In the genomic region with DNA sequence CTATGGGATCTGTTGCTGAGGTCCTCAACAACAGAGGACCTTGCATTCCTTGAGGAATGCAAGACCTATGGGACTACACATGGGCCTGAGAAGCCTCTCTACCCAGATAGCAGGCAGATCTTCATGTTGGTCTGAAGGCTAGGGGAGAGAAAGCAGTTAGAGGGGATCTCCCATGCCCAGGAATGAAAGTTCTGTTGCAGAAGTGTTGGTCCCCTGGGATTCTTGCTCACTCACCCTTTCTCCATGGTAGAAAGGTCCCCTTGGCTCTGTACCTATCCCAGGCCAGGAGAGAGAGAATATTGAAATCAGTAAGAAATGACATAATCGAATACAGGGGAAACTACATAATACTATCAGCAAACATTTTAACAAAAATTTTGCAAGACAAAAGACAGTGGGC, we compare ENCODE assay signal across 29 cellular contexts. TPM values are rescaled to one million over a fixed set of nuclear protein-coding genes. Genes with fewer than 3 reads are reported as not detected.
DNase-seq lines count a peak whose midpoint lies in the region; ATAC-seq, FAIRE-seq and TF ChIP-seq lines count a peak whose summit lies in the region.
"Had no signal": no experiment of that assay in that cellular context is flagged by ENCODE, and none has a peak within 500 bp of the region (broad histone marks: within the 10 kb centered on the region; RNA-seq: fewer than 3 reads in every experiment).

No MANE protein-coding gene starts in this region.

- H3K79me1 ChIP-seq in mesenchymal stem cell (replicated peaks; ENCODE audit: low read length, poor library complexity, severe bottlenecking) = no peaks in the 10 kb centered on the region

- no peak overlapping the region for H3K4me3 Mint-ChIP-seq in stimulated activated naive B cell treated with anti-CD40 and anti-IgM and Interleukin-4, amounts not matched to agents 10 μg/mL and 1 μg/mL and 100 μg/mL, for 72 hours
- H3K4me3 Mint-ChIP-seq: CD14-positive monocyte; CD4-positive, alpha-beta memory T cell; CD4-positive, CD25-positive, alpha-beta regulatory T cell; CD8-positive, alpha-beta memory T cell had no signal

- no peaks in the 10 kb centered on the region; the same call in 2 of the 3 replicates for H3K9me3 ChIP-seq in GM12878 (replicated peaks; ENCODE audit: control insufficient read depth, insufficient read depth, low read length)
- no peaks in the 10 kb centered on the region for H3K9me3 ChIP-seq in mesenchymal stem cell (ENCODE audit: control insufficient read depth, low read length)
- H3K9me3 ChIP-seq: BE2C had no signal

- H4K20me1 ChIP-seq in GM12878 (ENCODE audit: control insufficient read depth, insufficient read depth) = no peaks in the 10 kb centered on the region
- H4K20me1 ChIP-seq: BLaER1 had no signal

- H3K4me3 ChIP-seq in GM12865 (ENCODE audit: low read depth, low read length) (no peak overlapping the region), GM12878 (no peak overlapping the region), mesenchymal stem cell (ENCODE audit: insufficient read depth in 1 of 2, low read depth in 1 of 2, low read length in 2 of 2) (no peak overlapping the region)
- H3K4me3 ChIP-seq: BLaER1 had no signal

- no peak for TF ChIP-seq POLR2A in GM12878 (IDR thresholded peaks at IDR 0.05; ENCODE audit: low read depth, low read length)

- no peak overlapping the region for H4K91ac ChIP-seq in mesenchymal stem cell (ENCODE audit: low read length)

- in situ Hi-C loops in GM12878 (cut with MboI) = no loop called here

- H3K36me3 ChIP-seq in GM12878 (ENCODE audit: control insufficient read depth in 2 of 2, insufficient read depth in 2 of 2, low read length in 1 of 2) (no peaks in the 10 kb centered on the region), mesenchymal stem cell (ENCODE audit: control insufficient read depth in 1 of 2, insufficient read depth in 2 of 2, low read depth in 1 of 2, low read length in 2 of 2) (no peaks in the 10 kb centered on the region)
- H3K36me3 ChIP-seq: BE2C, BLaER1 had no signal

- SMC1A ChIA-PET in GM12878 (lab: Charles Lee; ENCODE audit: uncharacterized antibody, unreplicated experiment) = no interaction called here

- H3K27me3 ChIP-seq in GM12878 (replicated peaks in 1 of 2; ENCODE audit: control insufficient read depth in 2 of 2, insufficient read depth in 2 of 2, low read length in 1 of 2) = no peaks in the 10 kb centered on the region
- no peaks in the 10 kb centered on the region for H3K27me3 ChIP-seq in mesenchymal stem cell (ENCODE audit: control insufficient read depth in 1 of 2, insufficient read depth in 1 of 2, low read length in 2 of 2)
- H3K27me3 ChIP-seq: BE2C, BLaER1 had no signal

- no peak for TF ChIP-seq EP300 in GM12878 (IDR thresholded peaks at IDR 0.05; ENCODE audit: borderline replicate concordance in 1 of 2, control insufficient read depth in 1 of 2, low read depth in 2 of 2, low read length in 2 of 2)

- TF ChIP-seq CTCF in GM10248 (IDR thresholded peaks at IDR 0.05; ENCODE audit: control extremely low read depth, extremely low read depth, low read depth, missing control alignments) = no peak
- no peak for TF ChIP-seq CTCF in GM12865 (IDR thresholded peaks at IDR 0.05; ENCODE audit: insufficient read depth, low read depth, low read length, missing control alignments)
- TF ChIP-seq CTCF in GM12878 (IDR thresholded peaks at IDR 0.05 in 2 of 3, conservative IDR thresholded peaks at IDR 0.05 in 1 of 3; ENCODE audit: control insufficient read depth in 2 of 3, extremely low read depth in 1 of 3, insufficient read depth in 1 of 3, low read depth in 3 of 3, low read length in 3 of 3) = no peak

- DNase-seq in GM10248 (ENCODE audit: extremely low spot score) = peak; percentile 6
- peak; percentile 31 for DNase-seq in GM12865 (ENCODE audit: low read depth)
- no peak for DNase-seq in GM12878 (ENCODE audit: low read depth, low spot score)
- DNase-seq in stimulated activated naive B cell treated with anti-CD40 and anti-IgM and Interleukin-4, amounts not matched to agents 10 μg/mL and 1 μg/mL and 100 μg/mL, for 72 hours = peak; percentile 37
- no peak for DNase-seq in GM19238 (ENCODE audit: insufficient read length, low spot score)
- no peak for DNase-seq in mesenchymal stem cell
- DNase-seq: 8988T; ACHN; BE2C; C1 segment of cervical spinal cord; CD4-positive, alpha-beta memory T cell; CD4-positive, CD25-positive, alpha-beta regulatory T cell; CD8-positive, alpha-beta memory T cell; COR-L47; DMS 273 treated with DMSO at 0.1 percent for 48 hours; DMS153; DMS53; DMS79; DND-41; EL; GDM1 had no signal

- CTCF ChIA-PET in GM10248 (lab: Yijun Ruan, JAX) (no interaction called here), GM12878 (lab: Yijun Ruan, JAX) (no interaction called here)

- H3K4me1 Mint-ChIP-seq in stimulated activated naive B cell treated with anti-CD40 and anti-IgM and Interleukin-4, amounts not matched to agents 10 μg/mL and 1 μg/mL and 100 μg/mL, for 72 hours = peaks cover 10 to 15% of the 10 kb centered on the region in 2 donors
- H3K4me1 Mint-ChIP-seq: CD14-positive monocyte; CD4-positive, alpha-beta memory T cell; CD4-positive, CD25-positive, alpha-beta regulatory T cell had no signal

- H2BK120ac ChIP-seq in mesenchymal stem cell (ENCODE audit: low read depth, low read length) = no peak overlapping the region

- H3K27ac Mint-ChIP-seq in stimulated activated naive B cell treated with anti-CD40 and anti-IgM and Interleukin-4, amounts not matched to agents 10 μg/mL and 1 μg/mL and 100 μg/mL, for 72 hours = peak overlapping the region; percentile 14
- H3K27ac Mint-ChIP-seq: CD14-positive monocyte; CD4-positive, alpha-beta memory T cell; CD4-positive, CD25-positive, alpha-beta regulatory T cell had no signal

- peaks cover 3 to 6% of the 10 kb centered on the region in 2 donors for H3K9me3 Mint-ChIP-seq in stimulated activated naive B cell treated with anti-CD40 and anti-IgM and Interleukin-4, amounts not matched to agents 10 μg/mL and 1 μg/mL and 100 μg/mL, for 72 hours

- no peaks in the 10 kb centered on the region for H3K36me3 Mint-ChIP-seq in stimulated activated naive B cell treated with anti-CD40 and anti-IgM and Interleukin-4, amounts not matched to agents 10 μg/mL and 1 μg/mL and 100 μg/mL, for 72 hours
- H3K36me3 Mint-ChIP-seq: CD14-positive monocyte; CD4-positive, alpha-beta memory T cell; CD4-positive, CD25-positive, alpha-beta regulatory T cell had no signal

- no peak overlapping the region for H3K18ac ChIP-seq in mesenchymal stem cell (ENCODE audit: low read depth in 1 of 2, low read length in 2 of 2)

- H4K8ac ChIP-seq in mesenchymal stem cell (ENCODE audit: low read length) = no peak overlapping the region

- H2BK5ac ChIP-seq in mesenchymal stem cell (ENCODE audit: low read depth, low read length, poor library complexity, severe bottlenecking) = no peak overlapping the region

- ATAC-seq in GM12878 (peak; percentile 50), GM21619 (IDR thresholded peaks at IDR 0.05; ENCODE audit: unreplicated experiment) (no peak)
- ATAC-seq in stimulated activated naive B cell treated with anti-CD40 and anti-IgM and Interleukin-4, amounts not matched to agents 10 μg/mL and 1 μg/mL and 100 μg/mL, for 72 hours (replicated peaks) = peak; percentile 100

- H2AFZ ChIP-seq in GM12878 (ENCODE audit: control insufficient read depth, low read depth, low read length) (no peak overlapping the region), mesenchymal stem cell (ENCODE audit: low read depth, low read length) (no peak overlapping the region)

- BruUV-seq in GM12878 (replicated peaks; lab: Mats Ljungman, UMichigan) = no TSS peak

- H3K23ac ChIP-seq in mesenchymal stem cell (ENCODE audit: low read length in 2 of 2) = no peak overlapping the region

- no peak for FAIRE-seq in GM12878 (lab: Jason Lieb, UNC)
- FAIRE-seq: GM12891 had no signal

- no peak overlapping the region for H3K14ac ChIP-seq in mesenchymal stem cell (ENCODE audit: low read length in 2 of 2)

- H3K4me1 ChIP-seq in GM12878 (ENCODE audit: control insufficient read depth, insufficient read depth, low read length) (no peaks in the 10 kb centered on the region), mesenchymal stem cell (ENCODE audit: control insufficient read depth, insufficient read depth, low read depth, low read length) (no peaks in the 10 kb centered on the region)
- H3K4me1 ChIP-seq: BE2C, BLaER1 had no signal

- POLR2A ChIA-PET in GM10248 (lab: Yijun Ruan, JAX) = no interaction called here
- POLR2A ChIA-PET in GM12878 (lab: Charles Lee) = no interaction called here

- H3K79me2 ChIP-seq in GM12878 (ENCODE audit: control insufficient read depth, insufficient read depth, low read length) = no peaks in the 10 kb centered on the region

- no peak overlapping the region for H2BK12ac ChIP-seq in mesenchymal stem cell (ENCODE audit: low read length in 2 of 2)

- 5% methylated on average over 1 of the region's 1 CpG for WGBS in GM12878 (ENCODE audit: insufficient coverage, insufficient replicate concordance, low lambda C conversion rate, missing lambda C conversion rate)
- WGBS in mesenchymal stem cell = no CpG with 5 or more reads among the region's 1 CpG

- H3K4me2 ChIP-seq in GM12878 (ENCODE audit: control insufficient read depth, insufficient read depth) (no peak overlapping the region), mesenchymal stem cell (ENCODE audit: low read length, poor library complexity, severe bottlenecking) (no peak overlapping the region)
- H3K4me2 ChIP-seq: BLaER1 had no signal

- H3K9ac ChIP-seq in GM12878 (ENCODE audit: control insufficient read depth, insufficient read depth, low read length) (no peak overlapping the region), mesenchymal stem cell (ENCODE audit: low read length) (no peak overlapping the region)
- H3K9ac ChIP-seq: BLaER1 had no signal

- H3K27ac ChIP-seq in GM12878 (ENCODE audit: control insufficient read depth, insufficient read depth) = no peak overlapping the region
- no peak overlapping the region for H3K27ac ChIP-seq in mesenchymal stem cell (ENCODE audit: low read length, poor library complexity, severe bottlenecking)
- H3K27ac ChIP-seq: BLaER1 had no signal

- intact Hi-C loops in GM12878 (cut with micrococcal nuclease; ENCODE audit: unreplicated experiment) = no loop called here

- H3K4ac ChIP-seq in mesenchymal stem cell (ENCODE audit: low read depth in 1 of 2, low read length in 2 of 2) = no peak overlapping the region

- RAD21 ChIA-PET in GM12878 (lab: Charles Lee; ENCODE audit: unreplicated experiment) = no interaction called here

- no peak for TF ChIP-seq RAD21 in GM12878 (IDR thresholded peaks at IDR 0.05; ENCODE audit: insufficient read depth, low read depth, low read length)

- H3K27me3 Mint-ChIP-seq in stimulated activated naive B cell treated with anti-CD40 and anti-IgM and Interleukin-4, amounts not matched to agents 10 μg/mL and 1 μg/mL and 100 μg/mL, for 72 hours = peaks cover 26 to 34% of the 10 kb centered on the region in 2 donors
- H3K27me3 Mint-ChIP-seq: CD8-positive, alpha-beta memory T cell had no signal

- H2AK5ac ChIP-seq in mesenchymal stem cell (ENCODE audit: low read length, severe bottlenecking) = no peak overlapping the region

- no peak overlapping the region for H2BK15ac ChIP-seq in mesenchymal stem cell (ENCODE audit: low read depth, poor library complexity, severe bottlenecking)

RNA-seq across cellular contexts. Expression of a gene that starts 16.5 kb away (rescaled TPM):
- 1.3 TPM in 1 of 2 replicates, not detected in the other for total RNA-seq in GM12878 (2013; cell fraction: nucleolus; rRNA removed)
- total RNA-seq in GM12878 (2014; rRNA removed) (0.11 TPM in 2 replicates), GM12878 (2014; rRNA removed; fragmentation: Illumina TruSeq; extraction: Trizol) (0.09 and 0.55 TPM in 2 replicates), GM12878 (2021) (not detected in 2 replicates)
- polyA plus RNA-seq in GM12878 (2011; ENCODE audit: low read depth) = not detected
- polyA plus RNA-seq in GM12878 (2011; rRNA removed) (0.04 and 0.20 TPM in 2 replicates), GM12878 (2014; fragmentation: Illumina TruSeq; extraction: Trizol) (0.17 and 0.56 TPM in 2 replicates), GM12878 (2014; fragmentation: Nextera tagmentation; extraction: Ambion mirVana) (under 1 TPM; 0.15 to 0.60 TPM), GM12878 (2014; rRNA removed) (0.05 and 0.33 TPM in 2 replicates), GM12878 (2016; fragmentation: Nextera tagmentation; extraction: Ambion mirVana) (under 1 TPM; 0.23 to 0.25 TPM)
- not detected in 2 replicates for polyA plus RNA-seq in GM12878 (2011; cell fraction: cytosol; rRNA removed)
- polyA plus RNA-seq in GM12878 (2011; cell fraction: nucleus; rRNA removed) = not detected in 2 replicates
- polyA plus RNA-seq in GM12878 (2012) = 0.13 TPM in 1 of 2 replicates, not detected in the other
- not detected in 2 replicates for polyA minus RNA-seq in GM12878 (2011; rRNA and poly(A)+ RNA removed)
- not detected in 2 replicates for polyA minus RNA-seq in GM12878 (2011; cell fraction: cytosol; rRNA and poly(A)+ RNA removed)
- 0.48 TPM in 1 of 2 replicates, not detected in the other for polyA minus RNA-seq in GM12878 (2011; cell fraction: nucleus; rRNA and poly(A)+ RNA removed)
- not detected for polyA plus RNA-seq in mesenchymal stem cell (2013, experiment 1 of 2)
- not detected for polyA plus RNA-seq in mesenchymal stem cell (2013, experiment 2 of 2)
- total RNA-seq: A673; CD4-positive, alpha-beta memory T cell; CD4-positive, CD25-positive, alpha-beta regulatory T cell; Daoy; G401 had no signal
- polyA plus RNA-seq: AG04450; CD14-positive monocyte; CD4-positive, alpha-beta memory T cell had no signal

RNA-seq across cellular contexts. Expression of a gene that starts 33.9 kb away (rescaled TPM):
- total RNA-seq in GM12878 (2013; cell fraction: nucleolus; rRNA removed) = 0.54 and 1.2 TPM in 2 replicates
- total RNA-seq in GM12878 (2014; rRNA removed) (not detected in 2 replicates), GM12878 (2014; rRNA removed; fragmentation: Illumina TruSeq; extraction: Trizol) (0.40 TPM in 1 of 2 replicates, not detected in the other), GM12878 (2021) (0.43 TPM in 1 of 2 replicates, not detected in the other)
- polyA plus RNA-seq in GM12878 (2011; ENCODE audit: low read depth) = not detected
- polyA plus RNA-seq in GM12878 (2011; rRNA removed) (0.19 TPM in 1 of 2 replicates, not detected in the other), GM12878 (2014; fragmentation: Illumina TruSeq; extraction: Trizol) (0.15 and 0.51 TPM in 2 replicates), GM12878 (2014; fragmentation: Nextera tagmentation; extraction: Ambion mirVana) (under 1 TPM; 0.16 to 0.20 TPM), GM12878 (2014; rRNA removed) (not detected in 2 replicates), GM12878 (2016; fragmentation: Nextera tagmentation; extraction: Ambion mirVana) (under 1 TPM in 1 of 2 experiments, not detected in 1; 0.35 TPM)
- not detected in 2 replicates for polyA plus RNA-seq in GM12878 (2011; cell fraction: cytosol; rRNA removed)
- 0.10 and 0.12 TPM in 2 replicates for polyA plus RNA-seq in GM12878 (2011; cell fraction: nucleus; rRNA removed)
- polyA plus RNA-seq in GM12878 (2012) = not detected in 2 replicates
- not detected in 2 replicates for polyA minus RNA-seq in GM12878 (2011; rRNA and poly(A)+ RNA removed)
- 3.4 and 5.5 TPM in 2 replicates for polyA minus RNA-seq in GM12878 (2011; cell fraction: cytosol; rRNA and poly(A)+ RNA removed)
- polyA minus RNA-seq in GM12878 (2011; cell fraction: nucleus; rRNA and poly(A)+ RNA removed) = not detected in 2 replicates
- polyA plus RNA-seq in mesenchymal stem cell (2013, experiment 1 of 2) = 0.06 TPM
- polyA plus RNA-seq in mesenchymal stem cell (2013, experiment 2 of 2) = not detected
- total RNA-seq: A673; CD4-positive, alpha-beta memory T cell; CD4-positive, CD25-positive, alpha-beta regulatory T cell; G401 had no signal
- polyA plus RNA-seq: AG04450; CD14-positive monocyte; CD4-positive, alpha-beta memory T cell; CD4-positive, CD25-positive, alpha-beta regulatory T cell had no signal

RNA-seq across cellular contexts. Expression of a gene that starts 36.0 kb away (rescaled TPM):
- total RNA-seq in GM12878 (2013; cell fraction: nucleolus; rRNA removed) = 1.5 and 3.8 TPM in 2 replicates
- 1.7 and 1.8 TPM in 2 replicates for total RNA-seq in GM12878 (2014; rRNA removed)
- total RNA-seq in GM12878 (2014; rRNA removed; fragmentation: Illumina TruSeq; extraction: Trizol) = 1.6 and 1.7 TPM in 2 replicates
- total RNA-seq in GM12878 (2021) = 0.80 and 1.4 TPM in 2 replicates
- 6.8 TPM for polyA plus RNA-seq in GM12878 (2011; ENCODE audit: low read depth)
- 1.5 and 2.4 TPM in 2 replicates for polyA plus RNA-seq in GM12878 (2011; rRNA removed)
- 0.22 and 0.52 TPM in 2 replicates for polyA plus RNA-seq in GM12878 (2011; cell fraction: cytosol; rRNA removed)
- polyA plus RNA-seq in GM12878 (2011; cell fraction: nucleus; rRNA removed) = 0.32 and 0.46 TPM in 2 replicates
- 2.8 and 3.1 TPM in 2 replicates for polyA plus RNA-seq in GM12878 (2012)
- polyA plus RNA-seq in GM12878 (2014; fragmentation: Illumina TruSeq; extraction: Trizol) = 2.2 and 3.0 TPM in 2 replicates
- polyA plus RNA-seq in GM12878 (2014; fragmentation: Nextera tagmentation; extraction: Ambion mirVana) = under 1 TPM; 0.29 to 0.34 TPM
- polyA plus RNA-seq in GM12878 (2014; rRNA removed) = 0.58 and 0.97 TPM in 2 replicates
- polyA plus RNA-seq in GM12878 (2016; fragmentation: Nextera tagmentation; extraction: Ambion mirVana) = under 1 TPM in 1 of 2 experiments, not detected in 1; 0.18 TPM
- 0.77 and 3.9 TPM in 2 replicates for polyA minus RNA-seq in GM12878 (2011; rRNA and poly(A)+ RNA removed)
- polyA minus RNA-seq in GM12878 (2011; cell fraction: cytosol; rRNA and poly(A)+ RNA removed) = 3.3 and 3.9 TPM in 2 replicates
- polyA minus RNA-seq in GM12878 (2011; cell fraction: nucleus; rRNA and poly(A)+ RNA removed) = 0.29 TPM in 1 of 2 replicates, not detected in the other
- 3.7 TPM for polyA plus RNA-seq in mesenchymal stem cell (2013, experiment 1 of 2)
- polyA plus RNA-seq in mesenchymal stem cell (2013, experiment 2 of 2) = 3.5 TPM

RNA-seq across cellular contexts. Expression of a gene that starts 49.3 kb away (rescaled TPM):
- not detected in 2 replicates for total RNA-seq in GM12878 (2013; cell fraction: nucleolus; rRNA removed)
- total RNA-seq in GM12878 (2014; rRNA removed) (0.60 TPM in 1 of 2 replicates, not detected in the other), GM12878 (2014; rRNA removed; fragmentation: Illumina TruSeq; extraction: Trizol) (0.22 TPM in 1 of 2 replicates, not detected in the other), GM12878 (2021) (not detected in 2 replicates)
- polyA plus RNA-seq in GM12878 (2011; ENCODE audit: low read depth) = not detected
- polyA plus RNA-seq in GM12878 (2011; rRNA removed) (not detected in 2 replicates), GM12878 (2014; fragmentation: Illumina TruSeq; extraction: Trizol) (0.09 TPM in 1 of 2 replicates, not detected in the other), GM12878 (2014; fragmentation: Nextera tagmentation; extraction: Ambion mirVana) (under 1 TPM in 1 of 2 experiments, not detected in 1; 0.09 TPM), GM12878 (2014; rRNA removed) (not detected in 2 replicates), GM12878 (2016; fragmentation: Nextera tagmentation; extraction: Ambion mirVana) (not detected)
- not detected in 2 replicates for polyA plus RNA-seq in GM12878 (2011; cell fraction: cytosol; rRNA removed)
- not detected in 2 replicates for polyA plus RNA-seq in GM12878 (2011; cell fraction: nucleus; rRNA removed)
- polyA plus RNA-seq in GM12878 (2012) = not detected in 2 replicates
- polyA minus RNA-seq in GM12878 (2011; rRNA and poly(A)+ RNA removed) = not detected in 2 replicates
- polyA minus RNA-seq in GM12878 (2011; cell fraction: cytosol; rRNA and poly(A)+ RNA removed) = not detected in 2 replicates
- polyA minus RNA-seq in GM12878 (2011; cell fraction: nucleus; rRNA and poly(A)+ RNA removed) = not detected in 2 replicates
- 0.10 TPM for polyA plus RNA-seq in mesenchymal stem cell (2013, experiment 1 of 2)
- 0.18 TPM for polyA plus RNA-seq in mesenchymal stem cell (2013, experiment 2 of 2)
- total RNA-seq: A673; CD4-positive, alpha-beta memory T cell; CD4-positive, CD25-positive, alpha-beta regulatory T cell; Daoy; G401 had no signal
- polyA plus RNA-seq: AG04450; CD14-positive monocyte; CD4-positive, alpha-beta memory T cell; CD4-positive, CD25-positive, alpha-beta regulatory T cell had no signal

Comparison
In these comparisons a context has a peak if more than half of its experiments do, and no peak if none do; other contexts are left out.
1. DNase-seq: peak in GM10248 (single experiment), GM12865 (single experiment) and stimulated activated naive B cell treated with anti-CD40 and anti-IgM and Interleukin-4, amounts not matched to agents 10 μg/mL and 1 μg/mL and 100 μg/mL, for 72 hours (single experiment); none in GM12878 (single experiment), GM19238 (single experiment) and mesenchymal stem cell (single experiment).